ENCODE assay signal across 18 cellular contexts in genomic region chr22:19271856-19272535, GRCh38. TPM values are rescaled to one million over a fixed set of nuclear protein-coding genes. Genes with fewer than 3 reads are reported as not detected.
A peak's percentile ranks its signal among the peaks of the same experiment; 100 is the strongest.
DNase-seq lines count a peak whose midpoint lies in the region; ATAC-seq and TF ChIP-seq lines count a peak whose summit lies in the region.
"Had no signal": no experiment of that assay in that cellular context is flagged by ENCODE, and none has a peak within 500 bp of the region (broad histone marks: within the 10 kb centered on the region; RNA-seq: fewer than 3 reads in every experiment).

No MANE protein-coding gene starts in this region.

- no peak overlapping the region for H3K4me3 ChIP-seq in AG04450 (ENCODE audit: low read depth, low read length)
- no peak overlapping the region for H3K4me3 ChIP-seq in MG63
- no peak overlapping the region for H3K4me3 ChIP-seq in body of pancreas
- H3K4me3 ChIP-seq in right lobe of liver, result no peak overlapping the region
- no peak overlapping the region for H3K4me3 ChIP-seq in Karpas-422 (ENCODE audit: low read length)
- H3K4me3 ChIP-seq: heart right ventricle had no signal

- H3K9me2 ChIP-seq in Karpas-422 (replicated peaks; ENCODE audit: insufficient read depth, low read length), result no peaks in the 10 kb centered on the region

- intact Hi-C loops in body of pancreas (cut with DNase I) (no loop called here), right lobe of liver (cut with DNase I) (no loop called here)

- DNase-seq in AG04450 (ENCODE audit: low read depth, low spot score) (peak; percentile 15), MG63 (peak; percentile 29), body of pancreas (peak in 2 of 4 donors; percentile 10 to 23), right lobe of liver (peak; percentile 54 to 59 (median 55)), NCI-H1436 (lab: John Stamatoyannopoulos, UW) (no peak), Karpas-422 (no peak)
- DNase-seq in activated naive CD4-positive, alpha-beta T cell treated with anti-CD3 and anti-CD28 coated beads, Interleukin-2, amount 50 U/mL, for 72 hours (ENCODE audit: low spot score in 2 of 2), result no peak
- DNase-seq: activated CD4-positive, alpha-beta T cell treated with anti-CD3 and anti-CD28 coated beads, Interleukin-2, amount 10 ng/mL, durations not matched to agents 24 days and 14 days; Calu3; heart right ventricle; left colon; NCI-H2171 treated with DMSO at 0.1 percent for 48 hours; NK-92 treated with Interleukin-12 subunit alpha and Interleukin-12 subunit beta, amount 100 ng/mL, for 24 hours; posterior cingulate gyrus; SIG-M5; T-helper 9 cell had no signal

- ATAC-seq in body of pancreas, result peak; percentile 38
- ATAC-seq in right lobe of liver, result peak; percentile 74 to 92 (median 80)
- ATAC-seq in activated naive CD4-positive, alpha-beta T cell treated with anti-CD3 and anti-CD28 coated beads, Interleukin-2, amount 50 U/mL, for 72 hours, result no peak
- ATAC-seq in GM18867 (IDR thresholded peaks at IDR 0.05; ENCODE audit: unreplicated experiment), result no peak
- ATAC-seq: esophagus mucosa, heart right ventricle had no signal

- no peak overlapping the region for H2AFZ ChIP-seq in Karpas-422 (ENCODE audit: low read length)

- no peak overlapping the region for H3K27ac Mint-ChIP-seq in activated naive CD4-positive, alpha-beta T cell treated with anti-CD3 and anti-CD28 coated beads, Interleukin-2, amount 50 U/mL, for 72 hours
- H3K27ac Mint-ChIP-seq: activated CD4-positive, alpha-beta T cell treated with anti-CD3 and anti-CD28 coated beads, Interleukin-2, amount 10 ng/mL, durations not matched to agents 24 days and 14 days had no signal

- H3K36me3 Mint-ChIP-seq in activated naive CD4-positive, alpha-beta T cell treated with anti-CD3 and anti-CD28 coated beads, Interleukin-2, amount 50 U/mL, for 72 hours, result no peaks in the 10 kb centered on the region

- no peak overlapping the region for H3K4me2 ChIP-seq in Karpas-422 (ENCODE audit: low read depth, low read length, poor library complexity, severe bottlenecking)

- no peak overlapping the region for H3K9ac ChIP-seq in Karpas-422 (ENCODE audit: low read length)

- H3K36me3 ChIP-seq in MG63, result no peaks in the 10 kb centered on the region
- no peaks in the 10 kb centered on the region for H3K36me3 ChIP-seq in body of pancreas (replicated peaks in 1 of 2; ENCODE audit: insufficient read depth in 1 of 2, low read depth in 2 of 2)
- H3K36me3 ChIP-seq in right lobe of liver, result no peaks in the 10 kb centered on the region
- H3K36me3 ChIP-seq in Karpas-422 (ENCODE audit: insufficient read depth, low read length), result no peaks in the 10 kb centered on the region

- no peak for TF ChIP-seq CTCF in AG04450 (IDR thresholded peaks at IDR 0.05; ENCODE audit: low read depth, low read length)
- TF ChIP-seq CTCF in body of pancreas (IDR thresholded peaks at IDR 0.05), result no peak
- no peak for TF ChIP-seq CTCF in right lobe of liver (IDR thresholded peaks at IDR 0.05)

- H3K9me3 ChIP-seq in AG04450 (ENCODE audit: control insufficient read depth, insufficient read depth, low read length) (no peaks in the 10 kb centered on the region; the same call in 1 of the 2 replicates), MG63 (peaks cover 3% of the 10 kb centered on the region; the same call in 1 of the 2 replicates), body of pancreas (no peaks in the 10 kb centered on the region), right lobe of liver (no peaks in the 10 kb centered on the region), Karpas-422 (ENCODE audit: low read length) (peaks cover 4% of the 10 kb centered on the region)

- WGBS in body of pancreas, 2 donors, result 68 to 74% methylated on average over 10 of the region's 10 CpGs
- WGBS in right lobe of liver (ENCODE audit: insufficient coverage, low coverage, low lambda C conversion rate, missing lambda C conversion rate), result 43% methylated on average over 10 of the region's 10 CpGs

- no peaks in the 10 kb centered on the region for H3K9me3 Mint-ChIP-seq in activated naive CD4-positive, alpha-beta T cell treated with anti-CD3 and anti-CD28 coated beads, Interleukin-2, amount 50 U/mL, for 72 hours
- H3K9me3 Mint-ChIP-seq: activated CD4-positive, alpha-beta T cell treated with anti-CD3 and anti-CD28 coated beads, Interleukin-2, amount 10 ng/mL, durations not matched to agents 24 days and 14 days had no signal

- CTCF ChIA-PET in AG04450 (lab: Charles Lee), result interaction anchor here (0.9 kb wide), 1 partner anchor 17 kb away, joined by 3 read pairs; no protein-coding TSS in a partner anchor

- POLR2A ChIA-PET in AG04450 (lab: Yijun Ruan, JAX), result no interaction called here

- no peaks in the 10 kb centered on the region for H4K20me1 ChIP-seq in Karpas-422 (ENCODE audit: insufficient read depth, low read depth, low read length)

- H3K27me3 ChIP-seq in AG04450 (ENCODE audit: control insufficient read depth, insufficient read depth, low read length) (no peaks in the 10 kb centered on the region), MG63 (no peaks in the 10 kb centered on the region), body of pancreas (no peaks in the 10 kb centered on the region), right lobe of liver (no peaks in the 10 kb centered on the region), Karpas-422 (ENCODE audit: low read length) (no peaks in the 10 kb centered on the region)
- H3K27me3 ChIP-seq: heart right ventricle had no signal

- peak overlapping the region; percentile 70 for H3K27ac ChIP-seq in AG04450 (ENCODE audit: low read depth, low read length)
- peak overlapping the region in 2 of 4 donors; percentile 10 to 45 for H3K27ac ChIP-seq in body of pancreas
- H3K27ac ChIP-seq in right lobe of liver, result peak overlapping the region; percentile 45 to 60 (median 60)
- H3K27ac ChIP-seq in Karpas-422 (ENCODE audit: low read length), result no peak overlapping the region
- H3K27ac ChIP-seq: heart right ventricle had no signal

- TF ChIP-seq POLR2A in body of pancreas (IDR thresholded peaks at IDR 0.05), result no peak
- TF ChIP-seq POLR2A in right lobe of liver (IDR thresholded peaks at IDR 0.05), result peak; percentile 23

- no peaks in the 10 kb centered on the region for H3K79me2 ChIP-seq in Karpas-422 (ENCODE audit: low read length)

- no peaks in the 10 kb centered on the region for H3K4me1 ChIP-seq in body of pancreas
- H3K4me1 ChIP-seq in right lobe of liver, result no peaks in the 10 kb centered on the region
- H3K4me1 ChIP-seq in Karpas-422 (ENCODE audit: low read length), result no peaks in the 10 kb centered on the region

RNA-seq across cellular contexts. Expression of gene CLTCL1, which starts 19.5 kb away (rescaled TPM):
- polyA plus RNA-seq in AG04450 (2011; rRNA removed), result 6.6 and 8.0 TPM in 2 replicates
- polyA minus RNA-seq in AG04450 (2011; rRNA and poly(A)+ RNA removed), result 16.7 and 20.5 TPM in 2 replicates
- 0.62 and 1.5 TPM in 2 replicates for total RNA-seq in MG63 (2014; rRNA removed; shearing (Covaris generic); ENCODE audit: low replicate concordance)
- total RNA-seq in body of pancreas, result 1 to 10 TPM in 1 of 2 donors, under 1 TPM in 1; 0.66 to 2.3 TPM
- 1 to 10 TPM; 3.5 to 6.6 (median 5.7) TPM for total RNA-seq in right lobe of liver
- 1 to 10 TPM; 1.3 to 3.3 TPM for total RNA-seq in activated naive CD4-positive, alpha-beta T cell treated with anti-CD3 and anti-CD28 coated beads, Interleukin-2, amount 50 U/mL, for 72 hours
- 5.0 and 12.9 TPM in 2 replicates for total RNA-seq in Karpas-422 (2014; rRNA removed; shearing (Covaris generic); ENCODE audit: low replicate concordance)

Comparison
In these comparisons a context has a peak if more than half of its experiments do, and no peak if none do; other contexts are left out.
1. DNase-seq: peak in AG04450 (single experiment), MG63 (single experiment) and right lobe of liver (3 of 3); none in NCI-H1436 (single experiment), activated naive CD4-positive, alpha-beta T cell treated with anti-CD3 and anti-CD28 coated beads, Interleukin-2, amount 50 U/mL, for 72 hours (0 of 2) and Karpas-422 (single experiment).
2. ATAC-seq: peak in body of pancreas (single experiment) and right lobe of liver (4 of 4); none in activated naive CD4-positive, alpha-beta T cell treated with anti-CD3 and anti-CD28 coated beads, Interleukin-2, amount 50 U/mL, for 72 hours (0 of 2) and GM18867 (single experiment).